In genomic region chr2:235642446-235643107, GRCh38 we compare ENCODE assay signal across 8 cellular contexts.
A peak's percentile ranks its signal among the peaks of the same experiment; 100 is the strongest.
DNase-seq lines count a peak whose midpoint lies in the region; ATAC-seq and TF ChIP-seq lines count a peak whose summit lies in the region.
"Had no signal": no experiment of that assay in that cellular context is flagged by ENCODE, and none has a peak within 500 bp of the region (broad histone marks: within the 10 kb centered on the region; RNA-seq: fewer than 3 reads in every experiment).

No MANE protein-coding gene starts in this region.

- in situ Hi-C loops in astrocyte of the cerebellum (cut with HindIII; ENCODE audit: low sequenced_read_pairs) = loop anchor here (10.0 kb wide), 1 partner anchor 498 kb away; no protein-coding TSS in a partner anchor

- no peak overlapping the region for H3K27ac Mint-ChIP-seq in stimulated activated effector memory CD8-positive, alpha-beta T cell treated with anti-CD3 and anti-CD28 coated beads, Interleukin-12 subunit alpha, Interleukin-12 subunit beta, amount 100 ng/mL, for 72 hours
- H3K27ac Mint-ChIP-seq in natural killer cell treated with Interleukin-12 subunit alpha and Interleukin-12 subunit beta and Interleukin-15 and Interleukin-18, amount 100 ng/mL, for 72 hours = no peak overlapping the region

- peak; percentile 66 for DNase-seq in HT1080 (ENCODE audit: low read depth)
- DNase-seq in astrocyte of the cerebellum (ENCODE audit: low read depth) = no peak
- DNase-seq in heart left ventricle = peak in 3 of 5 donors; percentile 32 to 80 (median 70)
- DNase-seq in substantia nigra (lab: John Stamatoyannopoulos, UW) = no peak
- no peak for DNase-seq in stimulated activated effector memory CD8-positive, alpha-beta T cell treated with anti-CD3 and anti-CD28 coated beads, Interleukin-12 subunit alpha, Interleukin-12 subunit beta, amount 100 ng/mL, for 72 hours (ENCODE audit: low spot score in 2 of 2)
- no peak for DNase-seq in natural killer cell treated with Interleukin-12 subunit alpha and Interleukin-12 subunit beta and Interleukin-15 and Interleukin-18, amount 100 ng/mL, for 72 hours (ENCODE audit: low spot score)
- no peak for DNase-seq in germinal center (ENCODE audit: low spot score)
- DNase-seq: MG63 had no signal

- H3K4me3 ChIP-seq in astrocyte of the cerebellum (ENCODE audit: low read depth, low read length) (no peak overlapping the region), heart left ventricle (no peak overlapping the region)
- H3K4me3 ChIP-seq: MG63 had no signal

- peaks cover 7 to 69% (median 42%) of the 10 kb centered on the region in 12 donors for H3K4me1 ChIP-seq in heart left ventricle

- H3K36me3 ChIP-seq in heart left ventricle = no peaks in the 10 kb centered on the region
- H3K36me3 ChIP-seq: MG63 had no signal

- peaks cover 46% of the 10 kb centered on the region for H3K4me1 Mint-ChIP-seq in stimulated activated effector memory CD8-positive, alpha-beta T cell treated with anti-CD3 and anti-CD28 coated beads, Interleukin-12 subunit alpha, Interleukin-12 subunit beta, amount 100 ng/mL, for 72 hours
- no peaks in the 10 kb centered on the region for H3K4me1 Mint-ChIP-seq in natural killer cell treated with Interleukin-12 subunit alpha and Interleukin-12 subunit beta and Interleukin-15 and Interleukin-18, amount 100 ng/mL, for 72 hours (ENCODE audit: low read depth in 2 of 2)

- TF ChIP-seq POLR2A in heart left ventricle (IDR thresholded peaks at IDR 0.05) = no peak

- ATAC-seq in heart left ventricle = peak in 3 of 4 donors; percentile 46 to 80 (median 61)
- no peak for ATAC-seq in stimulated activated effector memory CD8-positive, alpha-beta T cell treated with anti-CD3 and anti-CD28 coated beads, Interleukin-12 subunit alpha, Interleukin-12 subunit beta, amount 100 ng/mL, for 72 hours
- ATAC-seq in natural killer cell treated with Interleukin-12 subunit alpha and Interleukin-12 subunit beta and Interleukin-15 and Interleukin-18, amount 100 ng/mL, for 72 hours = no peak

- H3K4me3 Mint-ChIP-seq in stimulated activated effector memory CD8-positive, alpha-beta T cell treated with anti-CD3 and anti-CD28 coated beads, Interleukin-12 subunit alpha, Interleukin-12 subunit beta, amount 100 ng/mL, for 72 hours = no peak overlapping the region
- no peak overlapping the region for H3K4me3 Mint-ChIP-seq in natural killer cell treated with Interleukin-12 subunit alpha and Interleukin-12 subunit beta and Interleukin-15 and Interleukin-18, amount 100 ng/mL, for 72 hours

- 74 to 83% (median 79%) methylated on average over 8 to 9 of the region's 9 CpGs for WGBS in heart left ventricle, 4 donors

- H3K9me3 Mint-ChIP-seq in stimulated activated effector memory CD8-positive, alpha-beta T cell treated with anti-CD3 and anti-CD28 coated beads, Interleukin-12 subunit alpha, Interleukin-12 subunit beta, amount 100 ng/mL, for 72 hours = no peaks in the 10 kb centered on the region
- H3K9me3 Mint-ChIP-seq in natural killer cell treated with Interleukin-12 subunit alpha and Interleukin-12 subunit beta and Interleukin-15 and Interleukin-18, amount 100 ng/mL, for 72 hours = no peaks in the 10 kb centered on the region

- no peaks in the 10 kb centered on the region for H3K36me3 Mint-ChIP-seq in stimulated activated effector memory CD8-positive, alpha-beta T cell treated with anti-CD3 and anti-CD28 coated beads, Interleukin-12 subunit alpha, Interleukin-12 subunit beta, amount 100 ng/mL, for 72 hours
- no peaks in the 10 kb centered on the region for H3K36me3 Mint-ChIP-seq in natural killer cell treated with Interleukin-12 subunit alpha and Interleukin-12 subunit beta and Interleukin-15 and Interleukin-18, amount 100 ng/mL, for 72 hours

- peaks cover 18 to 21% of the 10 kb centered on the region in 2 donors for H3K27me3 Mint-ChIP-seq in natural killer cell treated with Interleukin-12 subunit alpha and Interleukin-12 subunit beta and Interleukin-15 and Interleukin-18, amount 100 ng/mL, for 72 hours

- intact Hi-C loops in heart left ventricle (cut with DNase I) = loop anchor here in 1 of 10 donors (5.0 kb wide), 1 partner anchor 35 kb away; no protein-coding TSS in a partner anchor

- no peaks in the 10 kb centered on the region for H3K27me3 ChIP-seq in heart left ventricle
- H3K27me3 ChIP-seq: MG63 had no signal

- TF ChIP-seq CTCF in astrocyte of the cerebellum (IDR thresholded peaks at IDR 0.05; ENCODE audit: low read depth, low read length, missing control alignments) (peak; percentile 21), heart left ventricle (IDR thresholded peaks at IDR 0.05) (peak in 10 of 12 donors; percentile 9 to 51 (median 32))

- no peaks in the 10 kb centered on the region for H3K9me3 ChIP-seq in heart left ventricle
- H3K9me3 ChIP-seq: MG63 had no signal

- H3K27ac ChIP-seq in heart left ventricle (peak overlapping the region in 9 of 12 donors; percentile 4 to 89 (median 71)), substantia nigra (ENCODE audit: low read depth, low read length, poor library complexity, severe bottlenecking) (peak overlapping the region; percentile 99)

Comparison
In these comparisons a context has a peak if more than half of its experiments do, and no peak if none do; other contexts are left out.
1. DNase-seq: peak in HT1080 (single experiment) and heart left ventricle (3 of 5); none in astrocyte of the cerebellum (single experiment), substantia nigra (0 of 49), stimulated activated effector memory CD8-positive, alpha-beta T cell treated with anti-CD3 and anti-CD28 coated beads, Interleukin-12 subunit alpha, Interleukin-12 subunit beta, amount 100 ng/mL, for 72 hours (0 of 2), natural killer cell treated with Interleukin-12 subunit alpha and Interleukin-12 subunit beta and Interleukin-15 and Interleukin-18, amount 100 ng/mL, for 72 hours (single experiment) and germinal center (single experiment).
2. ATAC-seq: peak in heart left ventricle (3 of 4); none in stimulated activated effector memory CD8-positive, alpha-beta T cell treated with anti-CD3 and anti-CD28 coated beads, Interleukin-12 subunit alpha, Interleukin-12 subunit beta, amount 100 ng/mL, for 72 hours (single experiment) and natural killer cell treated with Interleukin-12 subunit alpha and Interleukin-12 subunit beta and Interleukin-15 and Interleukin-18, amount 100 ng/mL, for 72 hours (0 of 2).